19 cellular contexts compared by ENCODE assay signal in genomic region chr9:86389648-86390047, GRCh38.
"Had no signal": no experiment of that assay in that cellular context is flagged by ENCODE, and none has a peak within 500 bp of the region (broad histone marks: within the 10 kb centered on the region; RNA-seq: fewer than 3 reads in every experiment).

No MANE protein-coding gene starts in this region.

- H3K27ac Mint-ChIP-seq: activated CD8-positive, alpha-beta T cell treated with anti-CD3 and anti-CD28 coated beads for 36 hours; activated naive CD4-positive, alpha-beta T cell treated with anti-CD3 and anti-CD28 coated beads, Interleukin-2, amount 50 U/mL, for 24 hours; brain; T-cell had no signal

- H3K4me3 Mint-ChIP-seq: activated CD8-positive, alpha-beta T cell treated with anti-CD3 and anti-CD28 coated beads for 36 hours; activated naive CD4-positive, alpha-beta T cell treated with anti-CD3 and anti-CD28 coated beads, Interleukin-2, amount 50 U/mL, for 24 hours; brain; central memory CD8-positive, alpha-beta T cell; T-cell had no signal

- DNase-seq: activated CD4-positive, CD25-positive, alpha-beta regulatory T cell; activated CD8-positive, alpha-beta memory T cell treated with anti-CD3 and anti-CD28 coated beads, Interleukin-2, amount 50 U/mL, for 4 hours; activated CD8-positive, alpha-beta T cell treated with anti-CD3 and anti-CD28 coated beads for 36 hours; activated naive CD4-positive, alpha-beta T cell; IMR-90; KBM-7; NCI-H1105; NCI-H1436; NCI-H1694 treated with DMSO at 0.1 percent for 48 hours; NCI-H2029 treated with DMSO at 0.1 percent for 48 hours; NCI-H524; Peyer's patch; Right ventricle myocardium superior; T-cell; T-helper 2 cell; T1000 had no signal

- H3K36me3 Mint-ChIP-seq: brain, T-cell had no signal

- H3K4me1 Mint-ChIP-seq: activated naive CD4-positive, alpha-beta T cell treated with anti-CD3 and anti-CD28 coated beads, Interleukin-2, amount 50 U/mL, for 24 hours; brain; central memory CD8-positive, alpha-beta T cell; T-cell had no signal

- ATAC-seq: activated CD8-positive, alpha-beta T cell treated with anti-CD3 and anti-CD28 coated beads for 36 hours; T-cell had no signal
